In the genomic region with DNA sequence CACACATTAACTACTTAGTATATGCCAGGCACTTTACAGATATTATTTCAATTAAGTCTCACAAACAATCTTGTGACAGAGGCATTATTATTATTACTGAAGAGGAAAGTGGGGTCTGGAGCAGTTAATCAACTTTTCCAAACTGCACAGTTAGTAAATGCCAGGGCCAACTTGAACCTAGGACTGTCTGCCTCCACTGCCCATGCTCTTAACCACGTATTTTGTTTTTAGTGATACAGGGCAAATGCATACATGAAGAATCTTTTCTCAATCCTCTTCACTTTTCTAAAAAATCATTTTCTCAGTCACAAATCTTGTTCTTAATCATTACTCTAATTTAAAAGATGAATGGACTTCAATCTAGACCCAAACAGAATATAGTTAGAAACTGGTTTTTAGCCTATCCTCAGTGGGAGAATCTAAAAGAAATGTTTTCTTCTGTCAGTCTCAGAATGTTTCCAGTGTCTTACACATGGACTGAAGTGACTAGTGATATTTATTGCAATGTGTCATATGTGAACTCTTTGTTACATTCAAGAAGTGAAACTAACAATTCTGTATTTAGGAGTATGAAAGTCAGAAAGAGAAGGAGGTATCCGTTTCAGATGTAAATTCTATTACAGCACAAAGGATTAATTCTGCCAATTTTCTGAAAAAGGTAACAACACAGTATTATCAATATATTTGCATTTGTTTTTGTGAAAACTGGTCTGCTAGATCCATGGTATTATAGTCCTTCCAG, we compare ENCODE assay signal across 15 cellular contexts. TPM values are rescaled to one million over a fixed set of nuclear protein-coding genes. Genes with fewer than 3 reads are reported as not detected.
DNase-seq lines count a peak whose midpoint lies in the region; ATAC-seq lines count a peak whose summit lies in the region.
"Had no signal": no experiment of that assay in that cellular context is flagged by ENCODE, and none has a peak within 500 bp of the region (broad histone marks: within the 10 kb centered on the region; RNA-seq: fewer than 3 reads in every experiment).

No MANE protein-coding gene starts in this region.

- H3K27ac ChIP-seq in Karpas-422 (ENCODE audit: low read length), result no peak overlapping the region
- H3K27ac ChIP-seq: ascending aorta had no signal

- H2AFZ ChIP-seq in Karpas-422 (ENCODE audit: low read length), result no peak overlapping the region

- no peak overlapping the region for H3K4me3 ChIP-seq in Karpas-422 (ENCODE audit: low read length)
- H3K4me3 ChIP-seq: ascending aorta had no signal

- H3K27me3 ChIP-seq in Karpas-422 (ENCODE audit: low read length), result no peaks in the 10 kb centered on the region
- H3K27me3 ChIP-seq: ascending aorta had no signal

- H4K20me1 ChIP-seq in Karpas-422 (ENCODE audit: insufficient read depth, low read depth, low read length), result no peaks in the 10 kb centered on the region

- H3K4me1 ChIP-seq in Karpas-422 (ENCODE audit: low read length), result peaks cover 10% of the 10 kb centered on the region
- H3K4me1 ChIP-seq: ascending aorta had no signal

- no peaks in the 10 kb centered on the region for H3K36me3 ChIP-seq in Karpas-422 (ENCODE audit: insufficient read depth, low read length)
- H3K36me3 ChIP-seq: ascending aorta had no signal

- no peaks in the 10 kb centered on the region for H3K79me2 ChIP-seq in Karpas-422 (ENCODE audit: low read length)

- ATAC-seq in GM18498 (IDR thresholded peaks at IDR 0.05; ENCODE audit: unreplicated experiment) (peak; percentile 97), GM19452 (IDR thresholded peaks at IDR 0.05; ENCODE audit: unreplicated experiment) (peak; percentile 79), HG02870 (IDR thresholded peaks at IDR 0.05; ENCODE audit: unreplicated experiment) (peak; percentile 97), HG03139 (IDR thresholded peaks at IDR 0.05; ENCODE audit: unreplicated experiment) (no peak)
- ATAC-seq: activated T-cell treated with anti-CD3 and anti-CD28 coated beads, Interleukin-2, amount 50 U/mL, for 4 hours; natural killer cell had no signal

- DNase-seq in Karpas-422, result no peak
- no peak for DNase-seq in activated naive CD4-positive, alpha-beta T cell treated with anti-CD3 and anti-CD28 coated beads, Interleukin-2, amount 50 U/mL, for 16 hours
- DNase-seq in HuH-7.5 (ENCODE audit: low spot score), result no peak
- DNase-seq in KG1 (lab: John Stamatoyannopoulos, UW), result no peak
- DNase-seq: activated B cell treated with CpG ODN at 0.5 μM for 24 hours; activated T-cell treated with anti-CD3 and anti-CD28 coated beads, Interleukin-2, amount 50 U/mL, for 4 hours; effector memory CD4-positive, alpha-beta T cell; natural killer cell; NCI-H446 treated with DMSO at 0.1 percent for 48 hours; SHP77 treated with DMSO at 0.1 percent for 48 hours had no signal

- no peak overlapping the region for H3K9ac ChIP-seq in Karpas-422 (ENCODE audit: low read length)

- H3K4me2 ChIP-seq in Karpas-422 (ENCODE audit: low read depth, low read length, poor library complexity, severe bottlenecking), result peak overlapping the region; percentile 15

- H3K9me3 ChIP-seq in Karpas-422 (ENCODE audit: low read length), result no peaks in the 10 kb centered on the region
- H3K9me3 ChIP-seq: ascending aorta had no signal

- H3K9me2 ChIP-seq in Karpas-422 (replicated peaks; ENCODE audit: insufficient read depth, low read length), result no peaks in the 10 kb centered on the region

RNA-seq across cellular contexts. Expression of gene CCNJ, which starts 55.5 kb away (rescaled TPM):
- 3.4 and 7.4 TPM in 2 replicates for total RNA-seq in Karpas-422 (2014; rRNA removed; shearing (Covaris generic); ENCODE audit: low replicate concordance)
